In genomic region chr6:377621-378020, GRCh38 we compare ENCODE assay signal across 8 cellular contexts. TPM values are rescaled to one million over a fixed set of nuclear protein-coding genes. Genes with fewer than 3 reads are reported as not detected.
A peak's percentile ranks its signal among the peaks of the same experiment; 100 is the strongest.
DNase-seq lines count a peak whose midpoint lies in the region; ATAC-seq and TF ChIP-seq lines count a peak whose summit lies in the region.
"Not testable (repeated sequence)": the region's sequence is repeated elsewhere in the genome, so short reads cannot be mapped to it uniquely, and the experiment has no call there.
"Had no signal": no experiment of that assay in that cellular context is flagged by ENCODE, and none has a peak within 500 bp of the region (broad histone marks: within the 10 kb centered on the region; RNA-seq: fewer than 3 reads in every experiment).

No MANE protein-coding gene starts in this region.

- not testable (repeated sequence) for H3K79me2 ChIP-seq in OCI-LY3 (ENCODE audit: low read length)

- intact Hi-C loops in activated B cell treated with CpG ODN at 0.5 μM for 24 hours (cut with micrococcal nuclease), result loop anchor here (1.0 to 2.0 kb wide), 5 partner anchors 14 to 61 kb away; partner anchors contain the start of gene IRF4

- H3K4me1 ChIP-seq in OCI-LY3 (ENCODE audit: low read length), result peaks cover 45% of the 10 kb centered on the region

- peaks cover 67% of the 10 kb centered on the region for H3K27me3 ChIP-seq in OCI-LY3 (ENCODE audit: low read depth, low read length)

- not testable (repeated sequence) for H3K36me3 Mint-ChIP-seq in IgD-negative memory B cell; activated B cell treated with CpG ODN at 0.5 μM for 24 hours (ENCODE audit: low read depth); chondrocyte (ENCODE audit: low read depth); stimulated activated memory B cell treated with anti-CD40 and anti-IgM and Interleukin-4, amounts not matched to agents 10 μg/mL and 1 μg/mL and 100 μg/mL, for 72 hours

- not testable (repeated sequence) for TF ChIP-seq CTCF in OCI-LY3 (IDR thresholded peaks at IDR 0.05; ENCODE audit: low read depth, low read length); activated B cell treated with CpG ODN at 0.5 μM for 24 hours (IDR thresholded peaks at IDR 0.05); chondrocyte (IDR thresholded peaks at IDR 0.05)

- H3K4me2 ChIP-seq in OCI-LY3 (ENCODE audit: low read length), result peak overlapping the region; percentile 79

- DNase-seq in activated B cell treated with CpG ODN at 0.5 μM for 24 hours, result not testable (repeated sequence)
- DNase-seq in chondrocyte (ENCODE audit: low spot score), result peak; percentile 83
- peak; percentile 64 for DNase-seq in mesenteric fat pad (ENCODE audit: low spot score)

- H3K27ac Mint-ChIP-seq in IgD-negative memory B cell (peak overlapping the region in 2 of 3 donors; percentile 77 to 94), activated B cell treated with CpG ODN at 0.5 μM for 24 hours (peak overlapping the region; percentile 67)
- not testable (repeated sequence) for H3K27ac Mint-ChIP-seq in chondrocyte (ENCODE audit: unreplicated experiment)
- H3K27ac Mint-ChIP-seq in stimulated activated memory B cell treated with anti-CD40 and anti-IgM and Interleukin-4, amounts not matched to agents 10 μg/mL and 1 μg/mL and 100 μg/mL, for 72 hours, result peak overlapping the region; percentile 15

- POLR2A ChIA-PET in activated B cell treated with CpG ODN at 0.5 μM for 24 hours (lab: Charles Lee), result interaction anchor here (1.0 to 6.8 kb wide), 4 partner anchors 14 to 189 kb away, joined by 3 to 84 read pairs (median 5); partner anchors contain the start of gene IRF4

- not testable (repeated sequence) for H4K20me1 ChIP-seq in OCI-LY3 (ENCODE audit: insufficient read depth, low read length)

- H3K27ac ChIP-seq in OCI-LY3 (ENCODE audit: low read length), result peak overlapping the region; percentile 2; the same call in 1 of the 2 replicates

- not testable (repeated sequence) for H3K36me3 ChIP-seq in OCI-LY3 (replicated peaks; ENCODE audit: low read depth, low read length)

- not testable (repeated sequence) for ATAC-seq in activated B cell treated with CpG ODN at 0.5 μM for 24 hours (ENCODE audit: low read depth); stimulated activated memory B cell treated with anti-CD40 and anti-IgM and Interleukin-4, amounts not matched to agents 10 μg/mL and 1 μg/mL and 100 μg/mL, for 72 hours

- not testable (repeated sequence) for H3K9me3 Mint-ChIP-seq in IgD-negative memory B cell; activated B cell treated with CpG ODN at 0.5 μM for 24 hours; stimulated activated memory B cell treated with anti-CD40 and anti-IgM and Interleukin-4, amounts not matched to agents 10 μg/mL and 1 μg/mL and 100 μg/mL, for 72 hours
- H3K9me3 Mint-ChIP-seq in chondrocyte (ENCODE audit: low read depth), result peaks cover 14% of the 10 kb centered on the region

- peak overlapping the region in 2 of 4 donors; percentile 2 to 49 for H3K4me3 Mint-ChIP-seq in IgD-negative memory B cell
- H3K4me3 Mint-ChIP-seq in activated B cell treated with CpG ODN at 0.5 μM for 24 hours; chondrocyte (ENCODE audit: unreplicated experiment): not testable (repeated sequence)
- peak overlapping the region; percentile 6 for H3K4me3 Mint-ChIP-seq in stimulated activated memory B cell treated with anti-CD40 and anti-IgM and Interleukin-4, amounts not matched to agents 10 μg/mL and 1 μg/mL and 100 μg/mL, for 72 hours

- H2AFZ ChIP-seq in OCI-LY3 (ENCODE audit: low read depth, low read length), result not testable (repeated sequence)

- H3K4me1 Mint-ChIP-seq in IgD-negative memory B cell, result peaks cover 40 to 52% (median 42%) of the 10 kb centered on the region in 3 donors
- peaks cover 69% of the 10 kb centered on the region for H3K4me1 Mint-ChIP-seq in activated B cell treated with CpG ODN at 0.5 μM for 24 hours
- not testable (repeated sequence) for H3K4me1 Mint-ChIP-seq in chondrocyte (ENCODE audit: low read depth)
- H3K4me1 Mint-ChIP-seq in stimulated activated memory B cell treated with anti-CD40 and anti-IgM and Interleukin-4, amounts not matched to agents 10 μg/mL and 1 μg/mL and 100 μg/mL, for 72 hours, result peaks cover 50% of the 10 kb centered on the region

- H3K4me3 ChIP-seq in OCI-LY3 (ENCODE audit: low read length), result peak overlapping the region; percentile 54

- not testable (repeated sequence) for H3K9ac ChIP-seq in OCI-LY3 (ENCODE audit: low read length)

- not testable (repeated sequence) for H3K27me3 Mint-ChIP-seq in IgD-negative memory B cell; activated B cell treated with CpG ODN at 0.5 μM for 24 hours; stimulated activated memory B cell treated with anti-CD40 and anti-IgM and Interleukin-4, amounts not matched to agents 10 μg/mL and 1 μg/mL and 100 μg/mL, for 72 hours
- peaks cover 23% of the 10 kb centered on the region for H3K27me3 Mint-ChIP-seq in chondrocyte (ENCODE audit: low read depth)

- CTCF ChIA-PET in activated B cell treated with CpG ODN at 0.5 μM for 24 hours (lab: Charles Lee), result interaction anchor here (1.2 to 1.4 kb wide), 2 partner anchors 17 to 65 kb away, joined by 4 read pairs; no protein-coding TSS in a partner anchor

- H3K9me3 ChIP-seq in OCI-LY3 (ENCODE audit: insufficient read depth, low read length), result not testable (repeated sequence)

RNA-seq across cellular contexts. Expression of gene IRF4, which starts 13.9 kb away (rescaled TPM):
- 22.9 TPM for polyA plus RNA-seq in IgD-negative memory B cell
- total RNA-seq in activated B cell treated with CpG ODN at 0.5 μM for 24 hours, result 417 and 426 TPM in 2 replicates
- 0.05 TPM in 1 of 3 replicates, not detected in the others for total RNA-seq in chondrocyte
- 6.3 TPM for total RNA-seq in mesenteric fat pad
- total RNA-seq: A172, H4 had no signal

Comparison
In these comparisons a context has a peak if more than half of its experiments do, and no peak if none do; other contexts are left out.
1. RNA of gene IRF4, which starts 13.9 kb away (total RNA-seq): 417 to 426 TPM in activated B cell treated with CpG ODN at 0.5 μM for 24 hours; 6.3 TPM in mesenteric fat pad (single experiment) and 0.05 TPM in chondrocyte; every median in the first group is over 10 times any median in the second.